In genomic region chr12:52434760-52435530, GRCh38 we compare ENCODE assay signal across 1 cellular context.
TF ChIP-seq lines count a peak whose summit lies in the region.

No MANE protein-coding gene starts in this region.

TF ChIP-seq in SK-N-SH treated with all-trans-retinoic acid at 6 μM for 48 hours, 23 proteins besides CTCF, POLR2A, EP300 and RAD21 (continued from another document):
- TF ChIP-seq, protein P1, sequence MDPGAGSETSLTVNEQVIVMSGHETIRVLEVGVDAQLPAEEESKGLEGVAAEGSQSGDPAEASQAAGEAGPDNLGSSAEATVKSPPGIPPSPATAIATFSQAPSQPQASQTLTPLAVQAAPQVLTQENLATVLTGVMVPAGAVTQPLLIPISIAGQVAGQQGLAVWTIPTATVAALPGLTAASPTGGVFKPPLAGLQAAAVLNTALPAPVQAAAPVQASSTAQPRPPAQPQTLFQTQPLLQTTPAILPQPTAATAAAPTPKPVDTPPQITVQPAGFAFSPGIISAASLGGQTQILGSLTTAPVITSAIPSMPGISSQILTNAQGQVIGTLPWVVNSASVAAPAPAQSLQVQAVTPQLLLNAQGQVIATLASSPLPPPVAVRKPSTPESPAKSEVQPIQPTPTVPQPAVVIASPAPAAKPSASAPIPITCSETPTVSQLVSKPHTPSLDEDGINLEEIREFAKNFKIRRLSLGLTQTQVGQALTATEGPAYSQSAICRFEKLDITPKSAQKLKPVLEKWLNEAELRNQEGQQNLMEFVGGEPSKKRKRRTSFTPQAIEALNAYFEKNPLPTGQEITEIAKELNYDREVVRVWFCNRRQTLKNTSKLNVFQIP (CRISPR knock-in tag; IDR thresholded peaks at IDR 0.05; ENCODE audit: borderline replicate concordance, low read depth), result no peak
- no peak for TF ChIP-seq ZFP30 (CRISPR knock-in tag; IDR thresholded peaks at IDR 0.05)
